In the genomic region with DNA sequence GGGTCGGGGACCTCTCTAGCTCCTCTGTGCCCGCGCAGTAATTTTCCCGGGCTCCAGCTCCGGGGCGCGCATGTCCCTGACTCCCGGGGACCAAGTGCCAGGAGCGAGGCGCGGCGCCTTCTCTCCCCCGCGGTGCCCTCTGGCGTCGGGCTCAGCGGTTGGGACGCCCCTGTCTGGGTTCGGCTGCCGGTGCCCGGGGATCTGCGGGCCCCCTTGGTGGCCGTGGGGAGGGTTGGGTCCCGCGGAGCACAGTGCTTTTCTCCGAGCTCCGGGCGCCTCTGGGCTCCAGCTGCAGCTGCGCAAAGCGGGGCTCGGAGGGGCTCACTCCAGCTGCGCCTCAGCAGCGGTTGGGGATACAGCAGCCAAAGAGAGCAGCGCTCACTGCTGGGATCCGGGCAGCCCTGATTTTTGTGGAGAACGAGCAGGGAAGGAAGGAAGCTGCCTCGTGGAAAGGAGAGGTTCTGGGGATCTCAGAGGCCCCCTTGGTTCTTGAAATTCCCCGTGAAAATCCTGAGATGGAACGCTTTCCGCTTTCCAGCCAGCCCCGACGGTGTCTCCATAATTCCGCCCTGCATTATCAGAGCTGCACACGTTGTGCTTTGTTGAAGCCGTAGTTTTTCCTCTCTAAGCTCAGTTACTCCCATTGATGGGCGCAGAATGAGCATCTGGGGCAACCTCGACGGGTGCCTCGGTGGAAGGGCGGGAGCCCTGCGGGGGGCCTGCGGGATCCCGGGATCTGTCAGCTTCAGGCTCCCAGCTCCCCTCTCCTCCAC, we compare ENCODE assay signal across 8 cellular contexts. TPM values are rescaled to one million over a fixed set of nuclear protein-coding genes. Genes with fewer than 3 reads are reported as not detected.
DNase-seq lines count a peak whose midpoint lies in the region; ATAC-seq, FAIRE-seq and TF ChIP-seq lines count a peak whose summit lies in the region.

No MANE protein-coding gene starts in this region.

- ATAC-seq in HG03039 (IDR thresholded peaks at IDR 0.05; ENCODE audit: unreplicated experiment) = no peak
- no peak for ATAC-seq in HG02678 (IDR thresholded peaks at IDR 0.05; ENCODE audit: unreplicated experiment)
- no peak for ATAC-seq in HG03432 (IDR thresholded peaks at IDR 0.05; ENCODE audit: unreplicated experiment)

- H3K4me3 ChIP-seq in endothelial cell of umbilical vein (replicated peaks in 1 of 3; ENCODE audit: insufficient read depth in 1 of 3, low read depth in 1 of 3, low read length in 3 of 3) (no peak overlapping the region), neural cell (ENCODE audit: low read length) (peak overlapping the region; percentile 87)

- H3K27me3 ChIP-seq in endothelial cell of umbilical vein (ENCODE audit: control insufficient read depth in 2 of 2, insufficient read depth in 2 of 2, low read length in 2 of 2) (peaks cover 36 to 64% of the 10 kb centered on the region in 2 experiments), neural cell (ENCODE audit: insufficient read depth, low read depth, low read length) (peaks cover 55% of the 10 kb centered on the region)

- DNase-seq in NCI-H1092 treated with DMSO at 0.1 percent for 48 hours (lab: John Stamatoyannopoulos, UW) = peak; percentile 40
- no peak for DNase-seq in endothelial cell of umbilical vein (ENCODE audit: low read depth, low spot score)
- no peak for DNase-seq in GM19240 (ENCODE audit: insufficient read length, low spot score)

- peak overlapping the region; percentile 41 for H3K27ac ChIP-seq in C4-2B
- no peak overlapping the region for H3K27ac ChIP-seq in endothelial cell of umbilical vein (ENCODE audit: insufficient read depth, low read depth, low read length)
- H3K27ac ChIP-seq in neural cell (ENCODE audit: low read length) = peak overlapping the region; percentile 2

- H3K4me2 ChIP-seq in endothelial cell of umbilical vein (ENCODE audit: insufficient read depth, low read length) = no peak overlapping the region
- H3K4me2 ChIP-seq in neural cell (ENCODE audit: low read length) = peak overlapping the region; percentile 58

- H3K9ac ChIP-seq in endothelial cell of umbilical vein (replicated peaks; ENCODE audit: extremely low read depth, insufficient read depth, low read length) = no peak overlapping the region
- H3K9ac ChIP-seq in neural cell (ENCODE audit: low read length) = peak overlapping the region; percentile 66

- CTCF ChIA-PET in endothelial cell of umbilical vein (lab: Charles Lee) = no interaction called here

- no peaks in the 10 kb centered on the region for H3K9me1 ChIP-seq in endothelial cell of umbilical vein (replicated peaks; ENCODE audit: control insufficient read depth, extremely low read depth, insufficient read depth, low read length)

- dilution Hi-C loops in endothelial cell of umbilical vein (cut with MboI; ENCODE audit: extremely low pct_ligation_motif_present, low sequenced_read_pairs) = no loop called here

- FAIRE-seq in endothelial cell of umbilical vein (lab: Jason Lieb, UNC) = no peak

- no peak for TF ChIP-seq RAD21 in neural cell (conservative IDR thresholded peaks at IDR 0.05)

- H3K79me2 ChIP-seq in endothelial cell of umbilical vein (ENCODE audit: control insufficient read depth, insufficient read depth, low read length) (no peaks in the 10 kb centered on the region), neural cell (replicated peaks; ENCODE audit: insufficient read depth, low read length) (no peaks in the 10 kb centered on the region)

- no TSS peak for BruUV-seq in endothelial cell of umbilical vein (replicated peaks; lab: Mats Ljungman, UMichigan)

- no peak for TF ChIP-seq POLR2A in endothelial cell of umbilical vein (IDR thresholded peaks at IDR 0.05; ENCODE audit: low read depth, low read length)

- no peak for TF ChIP-seq EP300 in neural cell (conservative IDR thresholded peaks at IDR 0.05; ENCODE audit: poor library complexity, severe bottlenecking)

- H3K9me2 ChIP-seq in neural cell (ENCODE audit: insufficient read depth, low read length) = no peaks in the 10 kb centered on the region

- H3K9me3 ChIP-seq in endothelial cell of umbilical vein (replicated peaks; ENCODE audit: control insufficient read depth, insufficient read depth, low read length) = no peaks in the 10 kb centered on the region
- H3K9me3 ChIP-seq in neural cell (ENCODE audit: low read length) = no peaks in the 10 kb centered on the region

- H3F3A ChIP-seq in neural cell (ENCODE audit: insufficient read depth, low read length, poor library complexity, severe bottlenecking) = peaks cover 13% of the 10 kb centered on the region

- H4K20me1 ChIP-seq in endothelial cell of umbilical vein (replicated peaks; ENCODE audit: control insufficient read depth, extremely low read depth, insufficient read depth, low read length) (no peaks in the 10 kb centered on the region), neural cell (ENCODE audit: insufficient read depth) (no peaks in the 10 kb centered on the region)

- POLR2A ChIA-PET in endothelial cell of umbilical vein (lab: Charles Lee) = no interaction called here

- H3K4me1 ChIP-seq in endothelial cell of umbilical vein (ENCODE audit: control insufficient read depth, extremely low read depth, insufficient read depth, low read length) = no peaks in the 10 kb centered on the region

- H2AFZ ChIP-seq in endothelial cell of umbilical vein (ENCODE audit: low read depth, low read length) = no peak overlapping the region
- H2AFZ ChIP-seq in neural cell (ENCODE audit: low read depth, low read length) = peak overlapping the region; percentile 41

- TF ChIP-seq CTCF in C4-2B (conservative IDR thresholded peaks at IDR 0.05) (peak; percentile 21; the same call in 1 of the 2 replicates), endothelial cell of umbilical vein (IDR thresholded peaks at IDR 0.05; ENCODE audit: extremely low read depth in 1 of 2, insufficient read depth in 1 of 2, low read depth in 1 of 2, low read length in 2 of 2) (no peak), neural cell (IDR thresholded peaks at IDR 0.05; ENCODE audit: poor library complexity, severe bottlenecking) (no peak)

- H3K36me3 ChIP-seq in endothelial cell of umbilical vein (ENCODE audit: control insufficient read depth in 2 of 2, extremely low read depth in 1 of 2, insufficient read depth in 2 of 2, low read length in 2 of 2) = no peaks in the 10 kb centered on the region
- no peaks in the 10 kb centered on the region for H3K36me3 ChIP-seq in neural cell (ENCODE audit: insufficient read depth, low read length)

- intact Hi-C loops in endothelial cell of umbilical vein (cut with micrococcal nuclease) = no loop called here

TF ChIP-seq in endothelial cell of umbilical vein, 7 proteins besides CTCF, POLR2A, EP300 and RAD21:
- peak; percentile 62 for TF ChIP-seq EZH2 (IDR thresholded peaks at IDR 0.05; ENCODE audit: borderline replicate concordance, low read depth, low read length, severe bottlenecking)
- TF ChIP-seq MYC (IDR thresholded peaks at IDR 0.05; ENCODE audit: low read depth, low read length) = no peak

TF ChIP-seq in neural cell, 6 proteins besides CTCF, POLR2A, EP300 and RAD21:
- TF ChIP-seq MXI1 (conservative IDR thresholded peaks at IDR 0.05; ENCODE audit: poor library complexity, severe bottlenecking) = peak; percentile 31
- TF ChIP-seq, protein P1, sequence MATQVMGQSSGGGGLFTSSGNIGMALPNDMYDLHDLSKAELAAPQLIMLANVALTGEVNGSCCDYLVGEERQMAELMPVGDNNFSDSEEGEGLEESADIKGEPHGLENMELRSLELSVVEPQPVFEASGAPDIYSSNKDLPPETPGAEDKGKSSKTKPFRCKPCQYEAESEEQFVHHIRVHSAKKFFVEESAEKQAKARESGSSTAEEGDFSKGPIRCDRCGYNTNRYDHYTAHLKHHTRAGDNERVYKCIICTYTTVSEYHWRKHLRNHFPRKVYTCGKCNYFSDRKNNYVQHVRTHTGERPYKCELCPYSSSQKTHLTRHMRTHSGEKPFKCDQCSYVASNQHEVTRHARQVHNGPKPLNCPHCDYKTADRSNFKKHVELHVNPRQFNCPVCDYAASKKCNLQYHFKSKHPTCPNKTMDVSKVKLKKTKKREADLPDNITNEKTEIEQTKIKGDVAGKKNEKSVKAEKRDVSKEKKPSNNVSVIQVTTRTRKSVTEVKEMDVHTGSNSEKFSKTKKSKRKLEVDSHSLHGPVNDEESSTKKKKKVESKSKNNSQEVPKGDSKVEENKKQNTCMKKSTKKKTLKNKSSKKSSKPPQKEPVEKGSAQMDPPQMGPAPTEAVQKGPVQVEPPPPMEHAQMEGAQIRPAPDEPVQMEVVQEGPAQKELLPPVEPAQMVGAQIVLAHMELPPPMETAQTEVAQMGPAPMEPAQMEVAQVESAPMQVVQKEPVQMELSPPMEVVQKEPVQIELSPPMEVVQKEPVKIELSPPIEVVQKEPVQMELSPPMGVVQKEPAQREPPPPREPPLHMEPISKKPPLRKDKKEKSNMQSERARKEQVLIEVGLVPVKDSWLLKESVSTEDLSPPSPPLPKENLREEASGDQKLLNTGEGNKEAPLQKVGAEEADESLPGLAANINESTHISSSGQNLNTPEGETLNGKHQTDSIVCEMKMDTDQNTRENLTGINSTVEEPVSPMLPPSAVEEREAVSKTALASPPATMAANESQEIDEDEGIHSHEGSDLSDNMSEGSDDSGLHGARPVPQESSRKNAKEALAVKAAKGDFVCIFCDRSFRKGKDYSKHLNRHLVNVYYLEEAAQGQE (IDR thresholded peaks at IDR 0.05; ENCODE audit: borderline replicate concordance) = no peak
- TF ChIP-seq TAF1 (IDR thresholded peaks at IDR 0.05; ENCODE audit: low read depth) = no peak
- no peak for TF ChIP-seq EZH2 (IDR thresholded peaks at IDR 0.05; ENCODE audit: borderline replicate concordance, insufficient read depth, low read length, poor library complexity, severe bottlenecking)
- TF ChIP-seq SMC3 (conservative IDR thresholded peaks at IDR 0.05; ENCODE audit: poor library complexity) = peak; percentile 27
- TF ChIP-seq POLR2AphosphoS5 (IDR thresholded peaks at IDR 0.05) = no peak

RNA-seq across cellular contexts. Expression of a gene that starts 0.9 kb away (rescaled TPM):
- total RNA-seq in endothelial cell of umbilical vein = not detected in 2 replicates
- polyA plus RNA-seq in endothelial cell of umbilical vein (not detected in 2 replicates), neural cell (9.9 and 14.0 TPM in 2 replicates)
- polyA plus RNA-seq in endothelial cell of umbilical vein (2011; cell fraction: cytosol; rRNA removed) = not detected in 2 replicates
- not detected in 2 replicates for polyA plus RNA-seq in endothelial cell of umbilical vein (2011; cell fraction: nucleus; rRNA removed)
- polyA plus RNA-seq in endothelial cell of umbilical vein (2012) = not detected in 2 replicates
- polyA minus RNA-seq in endothelial cell of umbilical vein (0.11 TPM in 1 of 2 replicates, not detected in the other), neural cell (9.5 and 10.8 TPM in 2 replicates)
- polyA minus RNA-seq in endothelial cell of umbilical vein (2011; cell fraction: cytosol; rRNA and poly(A)+ RNA removed) = not detected
- not detected in 2 replicates for polyA minus RNA-seq in endothelial cell of umbilical vein (2011; cell fraction: nucleus; rRNA and poly(A)+ RNA removed)

Comparison
In these comparisons a context has a peak if more than half of its experiments do, and no peak if none do; other contexts are left out.
1. RNA of a gene that starts 0.9 kb away (polyA plus RNA-seq): 9.9 to 14.0 TPM in neural cell; not detected in endothelial cell of umbilical vein; every median in the first group is over 10 times any median in the second.